Comparison of ENCODE assay signal across 13 cellular contexts in the genomic region with DNA sequence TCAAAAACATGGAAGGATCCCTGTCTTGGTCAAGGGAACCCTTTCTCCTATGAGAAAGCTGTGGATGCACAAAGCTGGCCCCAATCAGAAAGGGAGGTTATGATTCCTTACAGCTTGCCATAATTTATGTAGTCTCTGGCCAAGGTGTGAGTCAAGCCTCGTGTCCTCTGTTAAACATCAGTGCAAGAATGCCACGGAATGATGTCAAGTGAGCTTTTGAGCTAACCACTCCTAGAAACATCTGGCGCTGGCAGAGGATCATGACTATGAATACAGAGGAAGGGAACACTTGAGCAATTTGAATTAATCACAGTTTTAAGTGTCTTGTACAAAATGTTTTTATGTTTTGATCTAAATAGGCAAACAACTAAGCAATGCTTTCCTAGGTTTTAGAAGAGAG. TPM values are rescaled to one million over a fixed set of nuclear protein-coding genes. Genes with fewer than 3 reads are reported as not detected.
DNase-seq lines count a peak whose midpoint lies in the region; ATAC-seq and TF ChIP-seq lines count a peak whose summit lies in the region.
"Had no signal": no experiment of that assay in that cellular context is flagged by ENCODE, and none has a peak within 500 bp of the region (broad histone marks: within the 10 kb centered on the region; RNA-seq: fewer than 3 reads in every experiment).

No MANE protein-coding gene starts in this region.

- H3K14ac ChIP-seq in H9 (ENCODE audit: insufficient read depth, low read length) = no peak overlapping the region

- no peaks in the 10 kb centered on the region for H3K79me1 ChIP-seq in H9 (ENCODE audit: insufficient read depth, low read depth, low read length, poor library complexity, severe bottlenecking)

- H3K27ac ChIP-seq in GM23248 = peak overlapping the region; percentile 91
- H3K27ac ChIP-seq in right atrium auricular region = peak overlapping the region; percentile 47 to 57
- H3K27ac ChIP-seq in skin epidermis = peak overlapping the region in 17 of 21 experiments; percentile 38 to 82 (median 68)
- H3K27ac ChIP-seq in H9 (ENCODE audit: insufficient read length, low read depth, low read length) = no peak overlapping the region

- no peak overlapping the region for H2BK12ac ChIP-seq in H9 (ENCODE audit: insufficient read length, low read depth, low read length)

- H4K8ac ChIP-seq in H9 (replicated peaks; ENCODE audit: insufficient read length, low read depth, low read length) = no peak overlapping the region

- TF ChIP-seq CTCF in right atrium auricular region (IDR thresholded peaks at IDR 0.05) (no peak), H9 (conservative IDR thresholded peaks at IDR 0.05) (no peak)

- H4K5ac ChIP-seq in H9 (ENCODE audit: insufficient read length, low read depth, low read length) = no peak overlapping the region

- no peak overlapping the region for H2BK120ac ChIP-seq in H9 (ENCODE audit: low read depth, low read length, poor library complexity, severe bottlenecking)

- no peak overlapping the region for H2AK5ac ChIP-seq in H9 (ENCODE audit: insufficient read length, low read length)

- H2BK5ac ChIP-seq in H9 (ENCODE audit: insufficient read length, low read length) = no peak overlapping the region

- H3K79me2 ChIP-seq in GM23248 (ENCODE audit: insufficient read depth) = no peaks in the 10 kb centered on the region
- no peaks in the 10 kb centered on the region for H3K79me2 ChIP-seq in H9 (ENCODE audit: insufficient read depth, low read length)

- H3K4me2 ChIP-seq in GM23248 (ENCODE audit: unreplicated experiment) = peak overlapping the region; percentile 32
- H3K4me2 ChIP-seq in H9 (ENCODE audit: insufficient read depth, insufficient read length, low read length) = no peak overlapping the region

- H3K4me1 ChIP-seq in GM23248 (ENCODE audit: insufficient read depth) (peaks cover 24% of the 10 kb centered on the region), right atrium auricular region (no peaks in the 10 kb centered on the region), H9 (ENCODE audit: insufficient read depth, low read length) (no peaks in the 10 kb centered on the region)

- H3K36me3 ChIP-seq in GM23248 (ENCODE audit: low read depth) (no peaks in the 10 kb centered on the region), right atrium auricular region (no peaks in the 10 kb centered on the region)

- H3K18ac ChIP-seq in H9 (ENCODE audit: insufficient read length, low read depth, low read length) = no peak overlapping the region

- no peak overlapping the region for H3T11ph ChIP-seq in H9 (ENCODE audit: low read length)

- peak overlapping the region; percentile 76 for H3K9ac ChIP-seq in GM23248
- no peak overlapping the region for H3K9ac ChIP-seq in H9 (ENCODE audit: extremely low read depth, insufficient read length, low read length)

- H3K36me3 Mint-ChIP-seq in H9 (ENCODE audit: insufficient read depth in 1 of 3, low read depth in 3 of 3) = no peaks in the 10 kb centered on the region
- H3K36me3 Mint-ChIP-seq: naive B cell had no signal

- H4K91ac ChIP-seq in H9 (ENCODE audit: insufficient read length, low read depth, low read length) = no peak overlapping the region

- no peak for ATAC-seq in HG03442 (IDR thresholded peaks at IDR 0.05; ENCODE audit: unreplicated experiment)

- H3K9me2 ChIP-seq in GM23248 (ENCODE audit: insufficient read depth) = no peaks in the 10 kb centered on the region

- H3K23me2 ChIP-seq in H9 (ENCODE audit: insufficient read length, low read depth, low read length, poor library complexity, severe bottlenecking) = no peaks in the 10 kb centered on the region

- DNase-seq in GM23248 (peak; percentile 94), astrocyte of the hippocampus (ENCODE audit: low read depth, low spot score) (peak; percentile 12), right atrium auricular region (ENCODE audit: low spot score) (peak; percentile 75), H9 (no peak)
- DNase-seq in stimulated activated CD4-positive, alpha-beta T cell treated with anti-CD3 and anti-CD28 coated beads, Interleukin-2, amount 100 ng/mL, for 24 hours = no peak
- DNase-seq in stimulated activated naive CD4-positive, alpha-beta T cell (lab: John Stamatoyannopoulos, UW) = no peak
- DNase-seq: DND-41, GOT3, MV-4-11, naive B cell, OCI-M1 had no signal

- H3K23ac ChIP-seq in H9 (ENCODE audit: insufficient read length, low read depth, low read length) = no peak overlapping the region

- H3K27me3 Mint-ChIP-seq in H9 (ENCODE audit: low read depth) = peaks cover 2% of the 10 kb centered on the region; the same call in 1 of the 2 replicates
- H3K27me3 Mint-ChIP-seq: naive B cell had no signal

- in situ Hi-C loops in GM23248 (cut with MboI) = no loop called here

- no peaks in the 10 kb centered on the region for H3K9me3 ChIP-seq in GM23248 (ENCODE audit: low read depth)
- no peaks in the 10 kb centered on the region for H3K9me3 ChIP-seq in right atrium auricular region
- H3K9me3 ChIP-seq in H9 (ENCODE audit: control insufficient read depth, low read depth, low read length) = no peaks in the 10 kb centered on the region

- H3K9me3 Mint-ChIP-seq in H9 = no peaks in the 10 kb centered on the region

- no peak overlapping the region for H3K4ac ChIP-seq in H9 (ENCODE audit: low read depth, low read length)

- no peak overlapping the region for H2BK15ac ChIP-seq in H9 (ENCODE audit: low read depth, low read length)

- H3K27ac Mint-ChIP-seq in H9 = no peak overlapping the region

- whole genome bisulfite sequencing in GM23248 (ENCODE audit: low coverage in 1 of 2, low lambda C conversion rate in 2 of 2, missing lambda C conversion rate in 2 of 2), 2 experiments = 0% methylated on average over 3 of the region's 3 CpGs
- no CpG with 5 or more reads among the region's 3 CpGs for WGBS in H9 (ENCODE audit: extremely low coverage, insufficient read length, low lambda C conversion rate)

- H3F3A ChIP-seq in GM23248 (ENCODE audit: insufficient read depth) = peaks cover 9% of the 10 kb centered on the region; the same call in 1 of the 2 replicates

- no peak overlapping the region for H2AFZ ChIP-seq in GM23248
- H2AFZ ChIP-seq in H9 (ENCODE audit: low read length) = no peak overlapping the region

- H4K20me1 ChIP-seq in GM23248 (ENCODE audit: insufficient read depth) (no peaks in the 10 kb centered on the region), H9 (ENCODE audit: control insufficient read depth, insufficient read depth, insufficient read length) (no peaks in the 10 kb centered on the region)

- H3K4me3 Mint-ChIP-seq in H9 = no peak overlapping the region; a peak in 1 of 5 replicates
- H3K4me3 Mint-ChIP-seq: naive B cell had no signal

- no peak overlapping the region for H3K56ac ChIP-seq in H9 (ENCODE audit: insufficient read length, low read depth, low read length)

- H3K4me1 Mint-ChIP-seq in H9 = no peaks in the 10 kb centered on the region
- H3K4me1 Mint-ChIP-seq: naive B cell had no signal

- H3K4me3 ChIP-seq in GM23248 (0 out of 2 replicates have a peak overlapping the region, but pooled peaks have one; percentile 39), right atrium auricular region (no peak overlapping the region), skin epidermis (no peak overlapping the region)

- H3K27me3 ChIP-seq in GM23248 (replicated peaks; ENCODE audit: insufficient read depth) = no peaks in the 10 kb centered on the region
- no peaks in the 10 kb centered on the region for H3K27me3 ChIP-seq in right atrium auricular region
- no peaks in the 10 kb centered on the region for H3K27me3 ChIP-seq in H9 (ENCODE audit: insufficient read depth, low read length)

- H2BK20ac ChIP-seq in H9 (ENCODE audit: low read depth, low read length, poor library complexity, severe bottlenecking) = no peak overlapping the region

RNA-seq across cellular contexts. Expression of a gene that starts 51.5 kb away (rescaled TPM):
- total RNA-seq in GM23248 (2014; rRNA removed; shearing (Covaris generic)) = 18.3 and 21.2 TPM in 2 replicates
- polyA plus RNA-seq in GM23248 (2016; fragmentation: Nextera tagmentation; extraction: Ambion mirVana) = 15.2 and 15.7 TPM in 2 replicates
- total RNA-seq in right atrium auricular region = 10 to 100 TPM; 10.8 to 11.5 TPM
- 52.7 and 59.0 TPM in 2 replicates for total RNA-seq in H9 (2021)

Comparison
In these comparisons a context has a peak if more than half of its experiments do, and no peak if none do; other contexts are left out.
1. DNase-seq: peak in GM23248 (single experiment), astrocyte of the hippocampus (single experiment) and right atrium auricular region (single experiment); none in stimulated activated CD4-positive, alpha-beta T cell treated with anti-CD3 and anti-CD28 coated beads, Interleukin-2, amount 100 ng/mL, for 24 hours (0 of 2), stimulated activated naive CD4-positive, alpha-beta T cell (0 of 6) and H9 (single experiment).